In the genomic region with DNA sequence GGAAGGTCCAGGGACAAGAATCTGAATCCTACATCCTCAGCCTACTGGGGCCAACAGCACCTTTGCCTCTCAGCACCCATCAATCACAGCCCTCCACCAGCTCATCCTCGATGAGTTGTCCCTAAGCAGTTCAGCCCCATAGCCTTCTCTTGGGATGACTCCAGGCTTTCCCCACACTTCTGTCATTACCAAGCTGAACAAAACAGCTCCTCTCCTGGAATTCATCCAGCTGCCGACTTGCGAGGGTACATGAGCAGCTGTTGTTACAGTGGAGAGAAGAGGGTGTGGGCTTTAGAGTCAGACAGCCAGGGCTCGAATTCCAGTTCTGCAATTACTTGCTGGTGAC, we compare ENCODE assay signal across 16 cellular contexts.
A peak's percentile ranks its signal among the peaks of the same experiment; 100 is the strongest.
DNase-seq lines count a peak whose midpoint lies in the region; ATAC-seq and TF ChIP-seq lines count a peak whose summit lies in the region.
"Had no signal": no experiment of that assay in that cellular context is flagged by ENCODE, and none has a peak within 500 bp of the region (broad histone marks: within the 10 kb centered on the region; RNA-seq: fewer than 3 reads in every experiment).

No MANE protein-coding gene starts in this region.

- no peaks in the 10 kb centered on the region for H3K36me3 ChIP-seq in SJSA1
- no peaks in the 10 kb centered on the region for H3K36me3 ChIP-seq in tibial nerve
- H3K36me3 ChIP-seq: stomach had no signal

- no peak overlapping the region for H3K27ac ChIP-seq in SJSA1
- H3K27ac ChIP-seq in foreskin keratinocyte: no peak overlapping the region
- H3K27ac ChIP-seq in tibial nerve: peak overlapping the region in 3 of 4 donors; percentile 14 to 79 (median 56)

- no peak overlapping the region for H3K27ac Mint-ChIP-seq in stimulated activated memory B cell treated with anti-CD40 and anti-IgM and Interleukin-4, amounts not matched to agents 10 μg/mL and 1 μg/mL and 100 μg/mL, for 72 hours
- H3K27ac Mint-ChIP-seq: activated T-cell treated with anti-CD3 and anti-CD28 coated beads, Interleukin-2, amount 50 U/mL, for 72 hours; progenitor cell of endocrine pancreas had no signal

- TF ChIP-seq POLR2A in tibial nerve (IDR thresholded peaks at IDR 0.05): no peak

- DNase-seq in NCI-H2029 treated with DMSO at 0.1 percent for 48 hours (lab: John Stamatoyannopoulos, UW) (peak; percentile 17), NCI-H2029 (lab: John Stamatoyannopoulos, UW) (no peak), SJSA1 (ENCODE audit: low read depth in 1 of 2, low spot score in 2 of 2) (peak; percentile 47 to 50), foreskin keratinocyte (peak in 1 of 2 donors; percentile 17), tibial nerve (ENCODE audit: low spot score in 2 of 2) (no peak), RPMI8226 (no peak)
- DNase-seq: 8988T; activated T-cell treated with anti-CD3 and anti-CD28 coated beads, Interleukin-2, amount 50 U/mL, for 72 hours; NCI-H187; stimulated activated CD4-positive, alpha-beta T cell treated with anti-CD3 and anti-CD28 coated beads, Interleukin-4, amount 100 ng/mL, for 24 hours; stomach had no signal

- H3K4me1 Mint-ChIP-seq in stimulated activated memory B cell treated with anti-CD40 and anti-IgM and Interleukin-4, amounts not matched to agents 10 μg/mL and 1 μg/mL and 100 μg/mL, for 72 hours: no peaks in the 10 kb centered on the region

- H3K9me3 ChIP-seq in SJSA1 (replicated peaks) (no peaks in the 10 kb centered on the region), tibial nerve (peaks cover 0 to 8% (median 0%) of the 10 kb centered on the region in 4 donors)

- H3K4me3 ChIP-seq in SJSA1 (no peak overlapping the region), tibial nerve (no peak overlapping the region)
- H3K4me3 ChIP-seq: lung, stomach had no signal

- H3K36me3 Mint-ChIP-seq in stimulated activated memory B cell treated with anti-CD40 and anti-IgM and Interleukin-4, amounts not matched to agents 10 μg/mL and 1 μg/mL and 100 μg/mL, for 72 hours: no peaks in the 10 kb centered on the region

- no peak overlapping the region for H3K4me3 Mint-ChIP-seq in stimulated activated memory B cell treated with anti-CD40 and anti-IgM and Interleukin-4, amounts not matched to agents 10 μg/mL and 1 μg/mL and 100 μg/mL, for 72 hours
- H3K4me3 Mint-ChIP-seq: activated T-cell treated with anti-CD3 and anti-CD28 coated beads, Interleukin-2, amount 50 U/mL, for 72 hours had no signal

- no peak for TF ChIP-seq EP300 in tibial nerve (IDR thresholded peaks at IDR 0.05)

- H3K9me3 Mint-ChIP-seq in stimulated activated memory B cell treated with anti-CD40 and anti-IgM and Interleukin-4, amounts not matched to agents 10 μg/mL and 1 μg/mL and 100 μg/mL, for 72 hours: peaks cover 7% of the 10 kb centered on the region

- H3K27me3 Mint-ChIP-seq in stimulated activated memory B cell treated with anti-CD40 and anti-IgM and Interleukin-4, amounts not matched to agents 10 μg/mL and 1 μg/mL and 100 μg/mL, for 72 hours: peaks cover 16% of the 10 kb centered on the region

- peaks cover 19% of the 10 kb centered on the region for H3K4me1 ChIP-seq in SJSA1 (replicated peaks)
- H3K4me1 ChIP-seq in foreskin keratinocyte: no peaks in the 10 kb centered on the region
- peaks cover 0 to 28% (median 8%) of the 10 kb centered on the region in 4 donors for H3K4me1 ChIP-seq in tibial nerve

- TF ChIP-seq CTCF in foreskin keratinocyte (conservative IDR thresholded peaks at IDR 0.05): no peak
- no peak for TF ChIP-seq CTCF in tibial nerve (IDR thresholded peaks at IDR 0.05)

- peak; percentile 19 for ATAC-seq in foreskin keratinocyte
- ATAC-seq in GM18517 (IDR thresholded peaks at IDR 0.05; ENCODE audit: unreplicated experiment): no peak
- no peak for ATAC-seq in stimulated activated memory B cell treated with anti-CD40 and anti-IgM and Interleukin-4, amounts not matched to agents 10 μg/mL and 1 μg/mL and 100 μg/mL, for 72 hours
- ATAC-seq: activated CD4-positive, CD25-positive, alpha-beta regulatory T cell treated with anti-CD3 and anti-CD28 coated beads, Interleukin-2, amount 50 U/mL, for 24 hours; activated T-cell treated with anti-CD3 and anti-CD28 coated beads, Interleukin-2, amount 50 U/mL, for 72 hours had no signal

- H3K27me3 ChIP-seq in SJSA1 (replicated peaks) (no peaks in the 10 kb centered on the region), foreskin keratinocyte (no peaks in the 10 kb centered on the region), tibial nerve (no peaks in the 10 kb centered on the region)
- H3K27me3 ChIP-seq: stomach had no signal

- WGBS in tibial nerve, 2 donors: 24 to 43% methylated on average over 4 of the region's 4 CpGs

Comparison
In these comparisons a context has a peak if more than half of its experiments do, and no peak if none do; other contexts are left out.
1. DNase-seq: peak in NCI-H2029 treated with DMSO at 0.1 percent for 48 hours (single experiment) and SJSA1 (2 of 2); none in NCI-H2029 (single experiment), tibial nerve (0 of 2) and RPMI8226 (single experiment).
2. H3K27ac ChIP-seq: peak in tibial nerve (3 of 4); none in SJSA1 (single experiment) and foreskin keratinocyte (single experiment).